12 cellular contexts compared by ENCODE assay signal in the genomic region with DNA sequence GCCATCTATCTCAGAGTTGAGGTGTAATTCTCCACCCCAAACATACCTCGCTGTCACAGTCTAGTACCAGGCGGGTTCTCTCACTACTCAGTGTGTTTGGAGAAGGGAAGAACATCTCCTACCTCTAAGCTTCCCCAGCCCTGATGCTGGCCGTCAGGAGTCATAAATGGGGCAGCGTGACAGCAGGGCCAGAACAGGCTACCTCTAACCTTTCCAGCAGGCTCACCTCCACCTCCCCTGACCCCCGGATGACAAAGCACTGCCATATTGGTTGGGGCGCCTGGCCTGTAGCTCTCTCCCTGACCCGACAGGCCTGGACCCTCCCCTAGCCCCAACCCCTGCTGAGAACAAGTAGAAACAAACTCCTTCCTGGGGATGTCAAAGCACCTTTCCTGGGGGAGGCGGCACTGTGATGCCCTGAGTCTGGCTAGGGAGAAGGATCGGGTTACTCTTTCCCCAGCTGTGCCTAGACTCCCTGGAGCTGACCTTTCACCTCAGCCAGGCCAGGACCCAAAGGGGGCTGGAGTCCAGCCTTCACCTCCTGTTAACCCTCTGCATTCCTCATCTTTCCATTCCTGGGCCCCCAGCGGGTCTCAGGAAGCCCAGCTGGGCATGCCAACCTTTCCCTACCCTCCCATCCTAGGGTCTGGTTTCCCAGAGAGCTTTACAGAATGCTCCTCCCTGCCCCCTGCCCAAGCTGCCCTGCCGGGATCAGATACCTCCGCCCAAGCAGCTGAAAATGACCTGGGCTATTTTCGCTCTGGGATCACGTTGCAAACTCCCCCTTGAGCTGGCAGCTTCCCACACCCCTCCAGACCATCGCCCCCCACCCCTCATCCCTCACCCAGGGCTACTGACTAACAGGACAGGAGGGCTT. TPM values are rescaled to one million over a fixed set of nuclear protein-coding genes. Genes with fewer than 3 reads are reported as not detected.
DNase-seq lines count a peak whose midpoint lies in the region; ATAC-seq and TF ChIP-seq lines count a peak whose summit lies in the region.
"Had no signal": no experiment of that assay in that cellular context is flagged by ENCODE, and none has a peak within 500 bp of the region (broad histone marks: within the 10 kb centered on the region; RNA-seq: fewer than 3 reads in every experiment).

No MANE protein-coding gene starts in this region.

- no TSS peak for BruUV-seq in Panc1 (replicated peaks; lab: Mats Ljungman, UMichigan)
- BruUV-seq in A673 (replicated peaks; lab: Mats Ljungman, UMichigan) = no TSS peak

- ATAC-seq in Panc1 (peak; percentile 25), HG03139 (IDR thresholded peaks at IDR 0.05; ENCODE audit: unreplicated experiment) (no peak), HG03442 (IDR thresholded peaks at IDR 0.05; ENCODE audit: unreplicated experiment) (no peak)

- H3K4me2 ChIP-seq in neuronal stem cell (ENCODE audit: insufficient read depth, low read length, poor library complexity, severe bottlenecking) = peak overlapping the region; percentile 32

- no peak overlapping the region for H3K4me3 ChIP-seq in Panc1 (ENCODE audit: low read depth in 2 of 2, low read length in 2 of 2)
- no peak overlapping the region for H3K4me3 ChIP-seq in neuronal stem cell (ENCODE audit: low read length in 2 of 2)
- H3K4me3 ChIP-seq in A673 (ENCODE audit: low read depth, low read length, poor library complexity, severe bottlenecking) = no peak overlapping the region

- H3K4ac ChIP-seq in neuronal stem cell (ENCODE audit: low read length) = no peak overlapping the region

- H3K9me3 Mint-ChIP-seq in CD14-positive monocyte = peaks cover 0 to 1% (median 0%) of the 10 kb centered on the region in 7 donors

- peak overlapping the region; percentile 33 for H2BK120ac ChIP-seq in neuronal stem cell (ENCODE audit: low read depth, low read length)

- H3K79me1 ChIP-seq in neuronal stem cell (ENCODE audit: low read depth, low read length) = peaks cover 6% of the 10 kb centered on the region

- peak overlapping the region; percentile 65 for H2BK15ac ChIP-seq in neuronal stem cell (ENCODE audit: low read length)

- in situ Hi-C loops in Panc1 (cut with HindIII; ENCODE audit: low pct_unique_long_range_greater_than_20kb, low sequenced_read_pairs) = no loop called here

- H3K23ac ChIP-seq in neuronal stem cell (ENCODE audit: low read depth, low read length, poor library complexity) = peak overlapping the region; percentile 29

- peak overlapping the region; percentile 48 for H4K91ac ChIP-seq in neuronal stem cell (ENCODE audit: low read depth, low read length, poor library complexity)

- H3K9ac ChIP-seq in neuronal stem cell (ENCODE audit: low read depth, low read length, poor library complexity) = no peak overlapping the region
- H3K9ac ChIP-seq: KMS-11 had no signal

- no peak overlapping the region for H4K8ac ChIP-seq in neuronal stem cell (ENCODE audit: low read depth, low read length)

- no peak overlapping the region for H2AFZ ChIP-seq in neuronal stem cell (ENCODE audit: low read length)

- H3K27ac ChIP-seq in Panc1 (ENCODE audit: low read length) (peak overlapping the region; percentile 91), epithelial cell of prostate (peak overlapping the region; percentile 58), neuronal stem cell (replicated peaks; ENCODE audit: low read length) (peak overlapping the region; percentile 93), A673 (ENCODE audit: low read depth, low read length, poor library complexity, severe bottlenecking) (no peak overlapping the region)
- H3K27ac ChIP-seq: KMS-11 had no signal

- H3K4me1 Mint-ChIP-seq in CD14-positive monocyte = peaks cover 43% of the 10 kb centered on the region

- peak overlapping the region; percentile 96 for H2BK5ac ChIP-seq in neuronal stem cell (ENCODE audit: low read length)

- H3K14ac ChIP-seq in neuronal stem cell (ENCODE audit: low read length) = no peak overlapping the region

- peak overlapping the region in 1 of 2 donors; percentile 64 for H3K4me3 Mint-ChIP-seq in CD14-positive monocyte

- H3K36me3 ChIP-seq in Panc1 (ENCODE audit: control insufficient read depth, insufficient read depth, low read length) = no peaks in the 10 kb centered on the region
- peaks cover 2 to 6% of the 10 kb centered on the region in 2 donors for H3K36me3 ChIP-seq in neuronal stem cell (replicated peaks in 1 of 2; ENCODE audit: control insufficient read depth in 2 of 2, insufficient read depth in 2 of 2, low read length in 2 of 2)
- no peaks in the 10 kb centered on the region for H3K36me3 ChIP-seq in A673 (ENCODE audit: insufficient read depth, low read length, poor library complexity, severe bottlenecking)

- WGBS in neuronal stem cell (ENCODE audit: extremely low coverage in 2 of 2, insufficient read length in 2 of 2, insufficient replicate concordance in 1 of 2), 2 donors = no CpG with 5 or more reads among the region's 15 CpGs

- CTCF ChIA-PET in Panc1 (lab: Charles Lee) = interaction anchor here (0.6 to 7.6 kb wide), 7 partner anchors 13 to 39 kb away, joined by 3 to 46 read pairs (median 11); a partner anchor contains a TSS
- CTCF ChIA-PET in A673 (lab: Charles Lee) = interaction anchor here (0.9 to 4.1 kb wide), 5 partner anchors 7 to 37 kb away, joined by 3 to 33 read pairs (median 6); no protein-coding TSS in a partner anchor

- DNase-seq in CD14-positive monocyte (ENCODE audit: low spot score) (peak; percentile 43), Panc1 (ENCODE audit: low read depth, low spot score) (no peak), epithelial cell of prostate (ENCODE audit: low read depth, low spot score) (no peak), neuronal stem cell (ENCODE audit: low spot score) (peak; percentile 72), A673 (ENCODE audit: low spot score) (no peak), nucleus accumbens (lab: John Stamatoyannopoulos, UW) (no peak)
- DNase-seq: DND-41; head of caudate nucleus; stimulated activated CD4-positive, alpha-beta T cell treated with anti-CD3 and anti-CD28 coated beads, Interleukin-4, amount 100 ng/mL, for 1 hour had no signal

- H2BK12ac ChIP-seq in neuronal stem cell (ENCODE audit: low read length) = peak overlapping the region; percentile 69

- peak overlapping the region; percentile 75 for H2AK5ac ChIP-seq in neuronal stem cell (ENCODE audit: low read depth, low read length)

- H3K4me1 ChIP-seq in Panc1 (ENCODE audit: control insufficient read depth, insufficient read depth, low read length) = peaks cover 92% of the 10 kb centered on the region
- peaks cover 81 to 90% of the 10 kb centered on the region in 2 donors for H3K4me1 ChIP-seq in neuronal stem cell (ENCODE audit: control insufficient read depth in 2 of 2, insufficient read depth in 1 of 2, low read depth in 1 of 2, low read length in 2 of 2)
- H3K4me1 ChIP-seq in A673 (ENCODE audit: insufficient read depth, low read length, poor library complexity, severe bottlenecking) = peaks cover 50% of the 10 kb centered on the region

- intact Hi-C loops in CD14-positive monocyte (cut with micrococcal nuclease) (no loop called here), Panc1 (cut with micrococcal nuclease; ENCODE audit: unreplicated experiment) (loop anchor here (5.0 kb wide), 1 partner anchor 33 kb away; a partner anchor contains a TSS), A673 (cut with micrococcal nuclease; ENCODE audit: unreplicated experiment) (no loop called here)

- POLR2A ChIA-PET in Panc1 (lab: Charles Lee) = interaction anchor here (0.8 kb wide), 1 partner anchor 13 kb away, joined by 3 read pairs; no protein-coding TSS in a partner anchor
- POLR2A ChIA-PET in A673 (lab: Charles Lee; ENCODE audit: low non-redundant PET) = interaction anchor here (1.1 kb wide), 1 partner anchor 34 kb away, joined by 20 read pairs; a partner anchor contains a TSS

- H3K9me3 ChIP-seq in Panc1 (ENCODE audit: control insufficient read depth, insufficient read depth, low read depth, low read length) = no peaks in the 10 kb centered on the region
- H3K9me3 ChIP-seq in neuronal stem cell (replicated peaks in 1 of 2; ENCODE audit: control insufficient read depth in 2 of 2, insufficient read depth in 1 of 2, low read depth in 1 of 2, low read length in 2 of 2) = no peaks in the 10 kb centered on the region
- H3K9me3 ChIP-seq in A673 (ENCODE audit: low read depth, low read length, poor library complexity, severe bottlenecking) = no peaks in the 10 kb centered on the region

- H3K18ac ChIP-seq in neuronal stem cell (ENCODE audit: low read length) = peak overlapping the region; percentile 95

- no peaks in the 10 kb centered on the region for H3K27me3 ChIP-seq in Panc1 (ENCODE audit: control insufficient read depth, insufficient read depth, low read length)
- H3K27me3 ChIP-seq in neuronal stem cell (ENCODE audit: control insufficient read depth in 3 of 3, insufficient read depth in 3 of 3, low read depth in 1 of 3, low read length in 3 of 3) = no peaks in the 10 kb centered on the region
- H3K27me3 ChIP-seq in A673 (replicated peaks; ENCODE audit: insufficient read depth, low read depth, low read length, poor library complexity) = no peaks in the 10 kb centered on the region

- H3K27ac Mint-ChIP-seq in CD14-positive monocyte = peak overlapping the region in 3 of 7 donors; percentile 18 to 64 (median 31)

- peaks cover 0 to 9% of the 10 kb centered on the region in 2 donors for H3K36me3 Mint-ChIP-seq in CD14-positive monocyte

- peaks cover 11 to 27% (median 16%) of the 10 kb centered on the region in 3 donors for H3K27me3 Mint-ChIP-seq in CD14-positive monocyte (ENCODE audit: low read depth in 3 of 3)

- TF ChIP-seq CTCF in CD14-positive monocyte (IDR thresholded peaks at IDR 0.05) (no peak), Panc1 (IDR thresholded peaks at IDR 0.05) (no peak), A673 (conservative IDR thresholded peaks at IDR 0.05; ENCODE audit: low read depth, low read length) (no peak)

RNA-seq across cellular contexts. Expression of a gene that starts 34.2 kb away (rescaled TPM):
- polyA plus RNA-seq in CD14-positive monocyte = under 1 TPM; 0.16 to 0.30 TPM
- total RNA-seq in Panc1 (2021; ENCODE audit: unreplicated experiment) (47.1 TPM), A673 (2021) (33.2 and 34.2 TPM in 2 replicates)
- polyA plus RNA-seq in Panc1 (2012; ENCODE audit: insufficient read length) = 35.8 TPM
- 22.9 TPM for polyA plus RNA-seq in neuronal stem cell (2013, experiment 1 of 2)
- polyA plus RNA-seq in neuronal stem cell (2013, experiment 2 of 2) = 22.9 TPM

Comparison
In these comparisons a context has a peak if more than half of its experiments do, and no peak if none do; other contexts are left out.
1. DNase-seq: peak in CD14-positive monocyte (single experiment) and neuronal stem cell (single experiment); none in Panc1 (single experiment), epithelial cell of prostate (single experiment), A673 (single experiment) and nucleus accumbens (0 of 56).